In genomic region chr7:5687936-5688673, GRCh38 we compare ENCODE assay signal across 12 cellular contexts.
DNase-seq lines count a peak whose midpoint lies in the region; ATAC-seq, FAIRE-seq and TF ChIP-seq lines count a peak whose summit lies in the region.
"Had no signal": no experiment of that assay in that cellular context is flagged by ENCODE, and none has a peak within 500 bp of the region (broad histone marks: within the 10 kb centered on the region; RNA-seq: fewer than 3 reads in every experiment).

No MANE protein-coding gene starts in this region.

- H3K27me3 Mint-ChIP-seq in osteocyte (ENCODE audit: unreplicated experiment): no peaks in the 10 kb centered on the region

- H3K27ac ChIP-seq in ACC112 (ENCODE audit: low read depth, low read length) (peak overlapping the region; percentile 98), HL-60 (replicated peaks) (peak overlapping the region; percentile 34), coronary artery (peak overlapping the region; percentile 95 to 96)

- peaks cover 52% of the 10 kb centered on the region for H3K4me1 ChIP-seq in ACC112 (ENCODE audit: control insufficient read depth, insufficient read depth, low read length, unreplicated experiment)

- ATAC-seq in omental fat pad (ENCODE audit: low FRiP score): no peak

- H3K4me3 ChIP-seq in ACC112 (ENCODE audit: low read depth, low read length) (peak overlapping the region; percentile 62), HL-60 (replicated peaks; ENCODE audit: insufficient read depth, low read length) (no peak overlapping the region), coronary artery (peak overlapping the region; percentile 48)

- H3K27me3 ChIP-seq in ACC112 (ENCODE audit: insufficient read depth, low read length) (no peaks in the 10 kb centered on the region), HL-60 (ENCODE audit: insufficient read depth, poor library complexity, severe bottlenecking) (no peaks in the 10 kb centered on the region)

- TF ChIP-seq POLR2A in GM12891 (IDR thresholded peaks at IDR 0.05; ENCODE audit: low read depth, low read length): no peak

- H3K9me3 Mint-ChIP-seq in osteocyte (ENCODE audit: unreplicated experiment): no peaks in the 10 kb centered on the region

- TF ChIP-seq CTCF in HL-60 (IDR thresholded peaks at IDR 0.05; ENCODE audit: insufficient read depth, low read length): no peak
- TF ChIP-seq CTCF in coronary artery (IDR thresholded peaks at IDR 0.05): no peak
- no peak for TF ChIP-seq CTCF in osteocyte (IDR thresholded peaks at IDR 0.05)
- no peak for TF ChIP-seq CTCF in omental fat pad (IDR thresholded peaks at IDR 0.05)

- H3K27ac Mint-ChIP-seq in osteocyte (ENCODE audit: unreplicated experiment): peak overlapping the region; percentile 99

- peaks cover 18% of the 10 kb centered on the region for H3K79me2 ChIP-seq in ACC112 (ENCODE audit: control insufficient read depth, insufficient read depth, low read length, unreplicated experiment)

- peaks cover 16% of the 10 kb centered on the region for H3K36me3 Mint-ChIP-seq in osteocyte (ENCODE audit: unreplicated experiment)

- H2AFZ ChIP-seq in ACC112 (ENCODE audit: low read length, unreplicated experiment): peak overlapping the region; percentile 12

- peaks cover 64% of the 10 kb centered on the region for H3K4me1 Mint-ChIP-seq in osteocyte (ENCODE audit: unreplicated experiment)

- no peak overlapping the region for H3K4me3 Mint-ChIP-seq in osteocyte (ENCODE audit: unreplicated experiment)

- no peak for FAIRE-seq in GM12891 (lab: Jason Lieb, UNC)

- DNase-seq in HL-60 (ENCODE audit: low read depth in 1 of 2, low spot score in 1 of 2) (no peak), coronary artery (ENCODE audit: low spot score) (no peak), osteocyte (ENCODE audit: extremely low spot score, unreplicated experiment) (no peak), SW 1271 (lab: John Stamatoyannopoulos, UW) (no peak), GM12891 (ENCODE audit: insufficient read length, low spot score) (no peak), omental fat pad (ENCODE audit: low spot score) (no peak), Ammon's horn (ENCODE audit: low spot score) (no peak)
- DNase-seq: activated gamma-delta T cell treated with Interleukin-2 at 50 U/mL for 16 hours, DMS 273 treated with DMSO at 0.1 percent for 48 hours, NCI-H187, occipital lobe had no signal

- H3K36me3 ChIP-seq in ACC112 (ENCODE audit: insufficient read depth, low read length): 0 out of 2 replicates have a peak, but pooled peaks cover 6% of the 10 kb centered on the region

TF ChIP-seq in GM12891, 5 proteins besides CTCF, POLR2A, EP300 and RAD21:
- no peak for TF ChIP-seq PAX5 (IDR thresholded peaks at IDR 0.05; ENCODE audit: insufficient read depth, low read length, severe bottlenecking)
- TF ChIP-seq POU2F2 (IDR thresholded peaks at IDR 0.05; ENCODE audit: low read depth, low read length): no peak
- TF ChIP-seq SPI1 (IDR thresholded peaks at IDR 0.05; ENCODE audit: low read depth, low read length): no peak
- TF ChIP-seq POLR2AphosphoS5 (IDR thresholded peaks at IDR 0.05; ENCODE audit: low read depth, low read length): no peak
- no peak for TF ChIP-seq TAF1 (IDR thresholded peaks at IDR 0.05; ENCODE audit: low read depth, low read length)

Comparison
In these comparisons a context has a peak if more than half of its experiments do, and no peak if none do; other contexts are left out.
1. H3K27ac ChIP-seq: peak in every context shown above with its lines; median percentile 98 in ACC112; 96 in coronary artery; 34 in HL-60.